Comparison of ENCODE assay signal across 20 cellular contexts in the genomic region with DNA sequence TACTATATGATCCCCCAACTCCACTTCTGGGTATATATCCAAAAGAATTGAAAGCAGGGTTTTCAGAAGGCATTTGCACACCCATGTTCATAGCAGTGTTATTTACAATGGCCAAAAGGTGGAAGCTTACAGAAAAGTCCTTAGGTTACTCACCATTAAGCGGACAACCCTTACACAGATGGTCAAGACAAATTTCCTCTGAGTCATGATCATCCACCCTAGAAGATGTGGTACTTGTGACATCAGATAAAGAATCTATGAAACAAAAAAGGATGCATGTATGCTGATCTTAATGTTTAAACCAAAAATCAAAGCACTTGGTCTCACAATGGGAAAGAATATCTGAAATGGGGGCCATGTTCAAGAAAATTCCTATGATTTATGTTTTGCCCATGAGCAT. TPM values are rescaled to one million over a fixed set of nuclear protein-coding genes. Genes with fewer than 3 reads are reported as not detected.
DNase-seq lines count a peak whose midpoint lies in the region; ATAC-seq, FAIRE-seq and TF ChIP-seq lines count a peak whose summit lies in the region.
"Had no signal": no experiment of that assay in that cellular context is flagged by ENCODE, and none has a peak within 500 bp of the region (broad histone marks: within the 10 kb centered on the region; RNA-seq: fewer than 3 reads in every experiment).

No MANE protein-coding gene starts in this region.

- 81% methylated on average over 1 of the region's 1 CpG for WGBS in K562 (ENCODE audit: insufficient coverage, low coverage, missing lambda C conversion rate)

- CTCF ChIA-PET in activated CD4-positive, alpha-beta T cell treated with anti-CD3 and anti-CD28 coated beads, Interleukin-2, amount 10 ng/mL, durations not matched to agents 7 days and 5 days (lab: Charles Lee) = interaction anchor here (0.6 kb wide), 1 partner anchor 12 kb away, joined by 3 read pairs; no protein-coding TSS in a partner anchor
- CTCF ChIA-PET in K562 (lab: Yijun Ruan, JAX; ENCODE audit: low intra/inter-chr PET ratio) = no interaction called here

- no peak for TF ChIP-seq RAD21 in K562 (CRISPR knock-in tag; conservative IDR thresholded peaks at IDR 0.05 in 1 of 2, IDR thresholded peaks at IDR 0.05 in 1 of 2)

- FAIRE-seq in K562 (lab: Jason Lieb, UNC) (no peak), kidney (lab: Jason Lieb, UNC) (no peak)
- FAIRE-seq: A549, GM18507 had no signal

- H3K4me3 ChIP-seq in K562 (no peak overlapping the region), upper lobe of right lung (no peak overlapping the region), kidney (ENCODE audit: low read length in 2 of 2) (no peak overlapping the region)
- H3K4me3 ChIP-seq: A549, esophagus muscularis mucosa, hepatocyte, psoas muscle, thoracic aorta had no signal

- no peak for TF ChIP-seq POLR2A in K562 (conservative IDR thresholded peaks at IDR 0.05)

- no peaks in the 10 kb centered on the region for H3K79me2 ChIP-seq in K562 (ENCODE audit: control insufficient read depth, insufficient read depth, low read length)
- H3K79me2 ChIP-seq: hepatocyte had no signal

- DNase-seq in activated CD4-positive, alpha-beta T cell treated with anti-CD3 and anti-CD28 coated beads, Interleukin-2, amount 10 ng/mL, durations not matched to agents 7 days and 5 days = no peak
- no peak for DNase-seq in activated CD4-positive, alpha-beta T cell treated with anti-CD3 and anti-CD28 coated beads, Interleukin-2, amount 50 U/mL, for 48 hours
- DNase-seq in M059J (ENCODE audit: low read depth) (peak; percentile 26), K562 (ENCODE audit: extremely low read depth in 1 of 4, low spot score in 3 of 4) (no peak), natural killer cell (no peak), upper lobe of right lung (no peak), KG1 (lab: John Stamatoyannopoulos, UW) (no peak), kidney (no peak)
- DNase-seq: activated CD8-positive, alpha-beta memory T cell treated with anti-CD3 and anti-CD28 coated beads, Interleukin-2, amount 50 U/mL, for 4 hours; Calu3; MM.1S; NCI-H524 treated with DMSO at 0.1 percent for 48 hours; OCI-M1; psoas muscle had no signal

- H3K27ac ChIP-seq in K562 (ENCODE audit: extremely low read depth, low read depth, low read length) = no peak overlapping the region
- H3K27ac ChIP-seq in upper lobe of right lung = no peak overlapping the region
- H3K27ac ChIP-seq in kidney (ENCODE audit: low read depth in 2 of 2, low read length in 2 of 2) = no peak overlapping the region
- H3K27ac ChIP-seq: A549, esophagus muscularis mucosa, hepatocyte, psoas muscle, thoracic aorta had no signal

- H3K27me3 ChIP-seq in K562 (ENCODE audit: control insufficient read depth in 2 of 2, insufficient read depth in 2 of 2, low read length in 2 of 2) (no peaks in the 10 kb centered on the region), upper lobe of right lung (no peaks in the 10 kb centered on the region)
- H3K27me3 ChIP-seq: esophagus muscularis mucosa, hepatocyte had no signal

- intact Hi-C loops in K562 (cut with micrococcal nuclease) = loop anchor here (5.0 kb wide), 1 partner anchor 191 kb away; no protein-coding TSS in a partner anchor
- intact Hi-C loops in natural killer cell (cut with micrococcal nuclease) = no loop called here
- intact Hi-C loops in upper lobe of right lung (cut with DNase I) = loop anchor here (10.0 kb wide), 2 partner anchors 54 to 194 kb away; no protein-coding TSS in a partner anchor
- intact Hi-C loops in kidney (cut with DNase I) = no loop called here

- H3K4me1 ChIP-seq in K562 (replicated peaks in 1 of 2; ENCODE audit: control insufficient read depth in 2 of 2, insufficient read depth in 2 of 2, low read length in 2 of 2) = peaks cover 0 to 3% of the 10 kb centered on the region in 2 experiments; a peak in 2 of 5 replicates
- H3K4me1 ChIP-seq in upper lobe of right lung = peaks cover 10% of the 10 kb centered on the region
- peaks cover 0 to 2% of the 10 kb centered on the region in 2 donors for H3K4me1 ChIP-seq in kidney (ENCODE audit: control insufficient read depth in 1 of 2, insufficient read depth in 1 of 2, low read depth in 1 of 2, low read length in 2 of 2)
- H3K4me1 ChIP-seq: psoas muscle had no signal

- BruUV-seq in K562 (replicated peaks; lab: Mats Ljungman, UMichigan) = no TSS peak

- no peak for TF ChIP-seq EP300 in K562 (IDR thresholded peaks at IDR 0.05; ENCODE audit: low read length)

- POLR2A ChIA-PET in activated CD4-positive, alpha-beta T cell treated with anti-CD3 and anti-CD28 coated beads, Interleukin-2, amount 10 ng/mL, durations not matched to agents 7 days and 5 days (lab: Charles Lee) = interaction anchor here (0.7 kb wide), 1 partner anchor 29 kb away, joined by 3 read pairs; no protein-coding TSS in a partner anchor
- POLR2A ChIA-PET in K562 (lab: Yijun Ruan, JAX) = interaction anchor here (1.0 kb wide), 1 partner anchor 13 kb away, joined by 3 read pairs; no protein-coding TSS in a partner anchor

- H3K36me3 Mint-ChIP-seq in activated CD4-positive, alpha-beta T cell treated with anti-CD3 and anti-CD28 coated beads, Interleukin-2, amount 10 ng/mL, durations not matched to agents 7 days and 5 days (ENCODE audit: low read depth) = peaks cover 89% of the 10 kb centered on the region
- peaks cover 37% of the 10 kb centered on the region for H3K36me3 Mint-ChIP-seq in natural killer cell

- H3K27me3 Mint-ChIP-seq in activated CD4-positive, alpha-beta T cell treated with anti-CD3 and anti-CD28 coated beads, Interleukin-2, amount 10 ng/mL, durations not matched to agents 7 days and 5 days = no peaks in the 10 kb centered on the region
- H3K27me3 Mint-ChIP-seq in natural killer cell (ENCODE audit: low read depth in 2 of 2) = no peaks in the 10 kb centered on the region

- H3K9me3 ChIP-seq in K562 (replicated peaks; ENCODE audit: control insufficient read depth, insufficient read depth, low read depth, low read length) (no peaks in the 10 kb centered on the region), upper lobe of right lung (no peaks in the 10 kb centered on the region), kidney (ENCODE audit: control insufficient read depth in 1 of 2, low read length in 2 of 2) (no peaks in the 10 kb centered on the region)
- H3K9me3 ChIP-seq: A549, esophagus muscularis mucosa, psoas muscle, thoracic aorta had no signal

- no peaks in the 10 kb centered on the region for H3K9me3 Mint-ChIP-seq in activated CD4-positive, alpha-beta T cell treated with anti-CD3 and anti-CD28 coated beads, Interleukin-2, amount 10 ng/mL, durations not matched to agents 7 days and 5 days
- no peaks in the 10 kb centered on the region for H3K9me3 Mint-ChIP-seq in natural killer cell

- ATAC-seq in K562 (no peak), natural killer cell (no peak), upper lobe of right lung (no peak)
- ATAC-seq: A549, left lobe of liver, psoas muscle had no signal

- no peaks in the 10 kb centered on the region for H3K9me1 ChIP-seq in K562 (ENCODE audit: control insufficient read depth, insufficient read depth, low read length)

- H3K27ac Mint-ChIP-seq in activated CD4-positive, alpha-beta T cell treated with anti-CD3 and anti-CD28 coated beads, Interleukin-2, amount 10 ng/mL, durations not matched to agents 7 days and 5 days = peak overlapping the region; percentile 19
- peak overlapping the region; percentile 27 to 61 for H3K27ac Mint-ChIP-seq in natural killer cell

- peaks cover 12% of the 10 kb centered on the region; the same call in 1 of the 2 replicates for H4K20me1 ChIP-seq in K562 (replicated peaks; ENCODE audit: control insufficient read depth, insufficient read depth, low read length)

- H3K4me3 Mint-ChIP-seq in activated CD4-positive, alpha-beta T cell treated with anti-CD3 and anti-CD28 coated beads, Interleukin-2, amount 10 ng/mL, durations not matched to agents 7 days and 5 days = no peak overlapping the region
- H3K4me3 Mint-ChIP-seq in natural killer cell = no peak overlapping the region

- H3K4me1 Mint-ChIP-seq in activated CD4-positive, alpha-beta T cell treated with anti-CD3 and anti-CD28 coated beads, Interleukin-2, amount 10 ng/mL, durations not matched to agents 7 days and 5 days = peaks cover 73% of the 10 kb centered on the region
- peaks cover 48 to 58% of the 10 kb centered on the region in 2 donors for H3K4me1 Mint-ChIP-seq in natural killer cell

- in situ Hi-C loops in K562 (cut with MboI) = no loop called here

- no peak overlapping the region for H2AFZ ChIP-seq in K562 (ENCODE audit: low read depth, low read length)
- H2AFZ ChIP-seq: hepatocyte had no signal

- TF ChIP-seq CTCF in K562 (IDR thresholded peaks at IDR 0.05 in 2 of 3, conservative IDR thresholded peaks at IDR 0.05 in 1 of 3; ENCODE audit: insufficient read depth in 2 of 3, low read depth in 1 of 3, low read length in 3 of 3) = no peak
- no peak for TF ChIP-seq CTCF in natural killer cell (IDR thresholded peaks at IDR 0.05)
- no peak for TF ChIP-seq CTCF in upper lobe of right lung (IDR thresholded peaks at IDR 0.05)
- TF ChIP-seq CTCF in kidney (IDR thresholded peaks at IDR 0.05; ENCODE audit: borderline replicate concordance, extremely low read depth, insufficient read depth) = no peak

- peaks cover 94% of the 10 kb centered on the region for H3K36me3 ChIP-seq in K562 (ENCODE audit: control insufficient read depth, insufficient read depth, low read length)
- H3K36me3 ChIP-seq in upper lobe of right lung = peaks cover 97% of the 10 kb centered on the region
- H3K36me3 ChIP-seq in kidney (ENCODE audit: control insufficient read depth in 1 of 2, insufficient read depth in 2 of 2, low read length in 2 of 2) = peaks cover 23 to 46% of the 10 kb centered on the region in 2 donors

- no peak overlapping the region for H3K4me2 ChIP-seq in K562 (ENCODE audit: insufficient read depth, low read length)
- H3K4me2 ChIP-seq: A549, hepatocyte had no signal

- H3K9ac ChIP-seq in K562 (ENCODE audit: insufficient read depth in 1 of 2, low read depth in 2 of 2, low read length in 2 of 2) (no peak overlapping the region), kidney (ENCODE audit: low read length in 2 of 2) (no peak overlapping the region)

RNA-seq across cellular contexts. Expression of a gene that starts 31.1 kb away (rescaled TPM):
- total RNA-seq in activated CD4-positive, alpha-beta T cell treated with anti-CD3 and anti-CD28 coated beads, Interleukin-2, amount 10 ng/mL, durations not matched to agents 7 days and 5 days = 100 to 1,000 TPM; 124 to 129 TPM
- total RNA-seq in M059J (2014; rRNA removed; shearing (Covaris generic)) = 51.3 and 73.1 TPM in 2 replicates
- total RNA-seq in K562 (2011; cell fraction: chromatin; rRNA removed; ENCODE audit: low replicate concordance) = 53.8 and 57.1 TPM in 2 replicates
- 29.0 and 32.2 TPM in 2 replicates for total RNA-seq in K562 (2011; cell fraction: nucleolus; rRNA removed)
- 34.5 and 41.2 TPM in 2 replicates for total RNA-seq in K562 (2011; cell fraction: nucleoplasm; rRNA removed)
- total RNA-seq in K562 (2014; rRNA removed) = 23.9 and 26.4 TPM in 2 replicates
- total RNA-seq in K562 (2014; rRNA removed; fragmentation: Illumina TruSeq; extraction: Trizol) = 34.0 TPM in 2 replicates
- 38.9 and 40.5 TPM in 2 replicates for total RNA-seq in K562 (2015; rRNA removed; fragmentation: Illumina TruSeq; extraction: Trizol)
- 33.0 and 33.8 TPM in 2 replicates for total RNA-seq in K562 (2021)
- polyA plus RNA-seq in K562 (2011; rRNA removed) = 16.9 and 22.4 TPM in 2 replicates
- polyA plus RNA-seq in K562 (2011; cell fraction: cytosol; rRNA removed) = 13.3 and 18.4 TPM in 2 replicates
- polyA plus RNA-seq in K562 (2011; cell fraction: nucleus; rRNA removed) = 12.9 and 17.7 TPM in 2 replicates
- 20.5 and 21.0 TPM in 2 replicates for polyA plus RNA-seq in K562 (2012)
- polyA plus RNA-seq in K562 (2014; fragmentation: Illumina TruSeq; extraction: Trizol) = 22.8 and 30.9 TPM in 2 replicates
- polyA plus RNA-seq in K562 (2014; fragmentation: Nextera tagmentation; extraction: Ambion mirVana) = 10 to 100 TPM; 11.9 to 13.4 TPM
- 18.0 and 18.7 TPM in 2 replicates for polyA plus RNA-seq in K562 (2014; rRNA removed)
- 29.5 and 40.3 TPM in 2 replicates for polyA minus RNA-seq in K562 (2011; rRNA and poly(A)+ RNA removed)
- 24.2 and 28.1 TPM in 2 replicates for polyA minus RNA-seq in K562 (2011; cell fraction: cytosol; rRNA and poly(A)+ RNA removed)
- 17.8 and 38.4 TPM in 2 replicates for polyA minus RNA-seq in K562 (2011; cell fraction: nucleus; rRNA and poly(A)+ RNA removed)
- 100 to 1,000 TPM; 129 to 153 (median 137) TPM for total RNA-seq in natural killer cell
- total RNA-seq in upper lobe of right lung = 36.0 TPM
- total RNA-seq in kidney = 40.2 TPM
- 11.1 TPM for polyA plus RNA-seq in kidney (ENCODE audit: insufficient read depth, low read depth, low replicate concordance)

RNA-seq across cellular contexts. Expression of a gene that starts 42.6 kb away (rescaled TPM):
- 10 to 100 TPM; 14.9 to 16.5 TPM for total RNA-seq in activated CD4-positive, alpha-beta T cell treated with anti-CD3 and anti-CD28 coated beads, Interleukin-2, amount 10 ng/mL, durations not matched to agents 7 days and 5 days
- total RNA-seq in M059J (2014; rRNA removed; shearing (Covaris generic)) = 0.96 and 4.6 TPM in 2 replicates
- not detected in 2 replicates for total RNA-seq in K562 (2011; cell fraction: chromatin; rRNA removed; ENCODE audit: low replicate concordance)
- total RNA-seq in K562 (2011; cell fraction: nucleolus; rRNA removed) = not detected in 2 replicates
- total RNA-seq in K562 (2011; cell fraction: nucleoplasm; rRNA removed) = not detected in 2 replicates
- total RNA-seq in K562 (2014; rRNA removed) = not detected in 2 replicates
- total RNA-seq in K562 (2014; rRNA removed; fragmentation: Illumina TruSeq; extraction: Trizol) = not detected in 2 replicates
- total RNA-seq in K562 (2015; rRNA removed; fragmentation: Illumina TruSeq; extraction: Trizol) = not detected in 2 replicates
- total RNA-seq in K562 (2021) = not detected in 2 replicates
- polyA plus RNA-seq in K562 (2011; rRNA removed) = not detected in 2 replicates
- polyA plus RNA-seq in K562 (2011; cell fraction: cytosol; rRNA removed) = not detected in 2 replicates
- not detected in 2 replicates for polyA plus RNA-seq in K562 (2011; cell fraction: nucleus; rRNA removed)
- polyA plus RNA-seq in K562 (2012) = not detected in 2 replicates
- polyA plus RNA-seq in K562 (2014; fragmentation: Illumina TruSeq; extraction: Trizol) = not detected in 2 replicates
- polyA plus RNA-seq in K562 (2014; fragmentation: Nextera tagmentation; extraction: Ambion mirVana) = not detected
- polyA plus RNA-seq in K562 (2014; rRNA removed) = not detected in 2 replicates
- polyA minus RNA-seq in K562 (2011; rRNA and poly(A)+ RNA removed) = not detected in 2 replicates
- not detected in 2 replicates for polyA minus RNA-seq in K562 (2011; cell fraction: cytosol; rRNA and poly(A)+ RNA removed)
- polyA minus RNA-seq in K562 (2011; cell fraction: nucleus; rRNA and poly(A)+ RNA removed) = not detected in 2 replicates
- total RNA-seq in natural killer cell = 1 to 10 TPM in 2 of 3 donors, under 1 TPM in 1; 0.75 to 2.3 (median 1.1) TPM
- 6.4 TPM for total RNA-seq in upper lobe of right lung
- 16.1 TPM for total RNA-seq in kidney
- 0.37 TPM for polyA plus RNA-seq in kidney (ENCODE audit: insufficient read depth, low read depth, low replicate concordance)

Comparison
In these comparisons a context has a peak if more than half of its experiments do, and no peak if none do; other contexts are left out.
1. intact Hi-C loops: an anchor here in K562 (5.0 kb wide) and upper lobe of right lung (10.0 kb wide); none called in natural killer cell and kidney.